Comparison of ENCODE assay signal across 20 cellular contexts in the genomic region with DNA sequence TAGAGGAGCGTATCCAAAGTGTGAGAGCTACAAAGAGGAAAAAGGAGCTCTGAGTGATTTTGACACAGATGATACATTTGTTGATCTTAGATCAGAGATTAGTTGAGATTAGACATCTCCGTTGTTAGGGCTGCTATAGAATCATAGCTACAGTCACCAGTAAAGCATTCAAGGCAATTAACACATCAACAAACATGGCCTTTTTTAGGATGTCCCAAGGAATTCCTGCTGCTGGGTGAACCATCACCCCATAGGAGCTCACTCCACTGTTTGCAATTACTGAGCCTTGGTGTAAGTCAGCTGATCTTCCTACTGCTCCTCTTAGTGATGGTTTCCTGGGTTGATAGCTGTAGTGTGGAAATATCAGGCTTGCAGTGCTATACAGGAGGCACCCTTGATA. TPM values are rescaled to one million over a fixed set of nuclear protein-coding genes. Genes with fewer than 3 reads are reported as not detected.
DNase-seq lines count a peak whose midpoint lies in the region; ATAC-seq and TF ChIP-seq lines count a peak whose summit lies in the region.
"Had no signal": no experiment of that assay in that cellular context is flagged by ENCODE, and none has a peak within 500 bp of the region (broad histone marks: within the 10 kb centered on the region; RNA-seq: fewer than 3 reads in every experiment).

No MANE protein-coding gene starts in this region.

- 0 out of 2 replicates have a peak, but pooled peaks cover 2% of the 10 kb centered on the region for H3K4me1 ChIP-seq in Panc1 (ENCODE audit: control insufficient read depth, insufficient read depth, low read length)
- H3K4me1 ChIP-seq: A549, pancreas had no signal

- H3K27ac ChIP-seq in Panc1 (ENCODE audit: low read length) = no peak overlapping the region
- H3K27ac ChIP-seq: A549, pancreas, spleen had no signal

- CTCF ChIA-PET in Panc1 (lab: Charles Lee) = no interaction called here

- peak overlapping the region; percentile 38 for H3K27ac Mint-ChIP-seq in activated naive CD4-positive, alpha-beta T cell treated with anti-CD3 and anti-CD28 coated beads, Interleukin-2, amount 50 U/mL, for 24 hours
- H3K27ac Mint-ChIP-seq in activated naive CD4-positive, alpha-beta T cell treated with anti-CD3 and anti-CD28 coated beads, Interleukin-2, amount 50 U/mL, for 72 hours = peak overlapping the region in 1 of 2 donors; percentile 65
- H3K27ac Mint-ChIP-seq in type B pancreatic cell = no peak overlapping the region
- H3K27ac Mint-ChIP-seq: activated CD4-positive, alpha-beta T cell treated with anti-CD3 and anti-CD28 coated beads for 36 hours; activated T-cell treated with anti-CD3 and anti-CD28 coated beads, Interleukin-2, amount 50 U/mL, for 24 hours; IgD-negative memory B cell had no signal

- no peak overlapping the region for H3K4me3 Mint-ChIP-seq in activated naive CD4-positive, alpha-beta T cell treated with anti-CD3 and anti-CD28 coated beads, Interleukin-2, amount 50 U/mL, for 24 hours
- H3K4me3 Mint-ChIP-seq in type B pancreatic cell = no peak overlapping the region
- H3K4me3 Mint-ChIP-seq: activated CD4-positive, alpha-beta T cell treated with anti-CD3 and anti-CD28 coated beads for 36 hours; activated T-cell treated with anti-CD3 and anti-CD28 coated beads, Interleukin-2, amount 50 U/mL, for 24 hours; IgD-negative memory B cell had no signal

- H3K4me1 Mint-ChIP-seq in activated naive CD4-positive, alpha-beta T cell treated with anti-CD3 and anti-CD28 coated beads, Interleukin-2, amount 50 U/mL, for 24 hours = no peaks in the 10 kb centered on the region
- H3K4me1 Mint-ChIP-seq in type B pancreatic cell (ENCODE audit: unreplicated experiment) = no peaks in the 10 kb centered on the region
- H3K4me1 Mint-ChIP-seq: activated CD4-positive, alpha-beta T cell treated with anti-CD3 and anti-CD28 coated beads for 36 hours had no signal

- no peaks in the 10 kb centered on the region for H3K27me3 ChIP-seq in Panc1 (ENCODE audit: control insufficient read depth, insufficient read depth, low read length)
- H3K27me3 ChIP-seq: pancreas, spleen had no signal

- no TSS peak for BruUV-seq in Panc1 (replicated peaks; lab: Mats Ljungman, UMichigan)

- H3K9me3 Mint-ChIP-seq in activated naive CD4-positive, alpha-beta T cell treated with anti-CD3 and anti-CD28 coated beads, Interleukin-2, amount 50 U/mL, for 24 hours = no peaks in the 10 kb centered on the region
- no peaks in the 10 kb centered on the region for H3K9me3 Mint-ChIP-seq in activated naive CD4-positive, alpha-beta T cell treated with anti-CD3 and anti-CD28 coated beads, Interleukin-2, amount 50 U/mL, for 72 hours
- H3K9me3 Mint-ChIP-seq in type B pancreatic cell = no peaks in the 10 kb centered on the region
- H3K9me3 Mint-ChIP-seq: activated T-cell treated with anti-CD3 and anti-CD28 coated beads, Interleukin-2, amount 50 U/mL, for 24 hours; IgD-negative memory B cell had no signal

- H3K27me3 Mint-ChIP-seq in activated naive CD4-positive, alpha-beta T cell treated with anti-CD3 and anti-CD28 coated beads, Interleukin-2, amount 50 U/mL, for 24 hours = no peaks in the 10 kb centered on the region
- no peaks in the 10 kb centered on the region for H3K27me3 Mint-ChIP-seq in type B pancreatic cell
- H3K27me3 Mint-ChIP-seq: activated CD4-positive, alpha-beta T cell treated with anti-CD3 and anti-CD28 coated beads for 36 hours; activated T-cell treated with anti-CD3 and anti-CD28 coated beads, Interleukin-2, amount 50 U/mL, for 24 hours; IgD-negative memory B cell had no signal

- in situ Hi-C loops in Panc1 (cut with HindIII; ENCODE audit: low pct_unique_long_range_greater_than_20kb, low sequenced_read_pairs) = no loop called here

- no peak for TF ChIP-seq CTCF in Panc1 (IDR thresholded peaks at IDR 0.05)
- no peak for TF ChIP-seq CTCF in epithelial cell of esophagus (IDR thresholded peaks at IDR 0.05; ENCODE audit: insufficient read depth, low read depth, low read length, missing control alignments)
- TF ChIP-seq CTCF in type B pancreatic cell (conservative IDR thresholded peaks at IDR 0.05) = no peak

- H3K36me3 Mint-ChIP-seq in activated naive CD4-positive, alpha-beta T cell treated with anti-CD3 and anti-CD28 coated beads, Interleukin-2, amount 50 U/mL, for 24 hours = no peaks in the 10 kb centered on the region
- no peaks in the 10 kb centered on the region for H3K36me3 Mint-ChIP-seq in activated naive CD4-positive, alpha-beta T cell treated with anti-CD3 and anti-CD28 coated beads, Interleukin-2, amount 50 U/mL, for 72 hours
- no peaks in the 10 kb centered on the region for H3K36me3 Mint-ChIP-seq in type B pancreatic cell

- no peaks in the 10 kb centered on the region for H3K36me3 ChIP-seq in Panc1 (ENCODE audit: control insufficient read depth, insufficient read depth, low read length)
- H3K36me3 ChIP-seq: pancreas had no signal

- no peak for ATAC-seq in activated naive CD4-positive, alpha-beta T cell treated with anti-CD3 and anti-CD28 coated beads, Interleukin-2, amount 50 U/mL, for 72 hours
- ATAC-seq in Panc1 = peak; percentile 91
- ATAC-seq: A549; activated CD4-positive, alpha-beta T cell treated with anti-CD3 and anti-CD28 coated beads for 36 hours; pancreas had no signal

- intact Hi-C loops in Panc1 (cut with micrococcal nuclease; ENCODE audit: unreplicated experiment) = no loop called here

- no peaks in the 10 kb centered on the region for H3K9me3 ChIP-seq in Panc1 (ENCODE audit: control insufficient read depth, insufficient read depth, low read depth, low read length)
- H3K9me3 ChIP-seq: A549, pancreas, spleen had no signal

- H3K4me3 ChIP-seq in Panc1 (ENCODE audit: low read depth in 2 of 2, low read length in 2 of 2) (no peak overlapping the region), epithelial cell of esophagus (ENCODE audit: low read length) (no peak overlapping the region)
- H3K4me3 ChIP-seq: A549, pancreas, spleen had no signal

- POLR2A ChIA-PET in Panc1 (lab: Charles Lee) = interaction anchor here (1.1 kb wide), 1 partner anchor 22 kb away, joined by 3 read pairs; a partner anchor contains a TSS

- no peak for DNase-seq in activated naive CD4-positive, alpha-beta T cell treated with anti-CD3 and anti-CD28 coated beads, Interleukin-2, amount 50 U/mL, for 72 hours (ENCODE audit: low spot score in 2 of 2)
- DNase-seq in Panc1 (ENCODE audit: low read depth, low spot score) (peak; percentile 71), epithelial cell of esophagus (ENCODE audit: low read depth) (peak; percentile 37), stromal cell of bone marrow (ENCODE audit: low read depth) (peak; percentile 17), NCI-H2107 (lab: John Stamatoyannopoulos, UW) (no peak), NAMALWA (ENCODE audit: low spot score) (no peak), type B pancreatic cell (ENCODE audit: extremely low spot score, unreplicated experiment) (no peak)
- DNase-seq: activated CD4-positive, alpha-beta T cell treated with anti-CD3 and anti-CD28 coated beads for 36 hours; activated T-cell treated with anti-CD3 and anti-CD28 coated beads, Interleukin-2, amount 50 U/mL, for 24 hours; cortex of kidney; NCI-H1436; NCI-H510A treated with DMSO at 0.1 percent for 48 hours; pancreas; RPMI8226; spleen had no signal

RNA-seq across cellular contexts. Expression of a gene that starts 6.7 kb away (rescaled TPM):
- 100 to 1,000 TPM; 147 to 154 TPM for total RNA-seq in activated naive CD4-positive, alpha-beta T cell treated with anti-CD3 and anti-CD28 coated beads, Interleukin-2, amount 50 U/mL, for 72 hours
- total RNA-seq in Panc1 (2021; ENCODE audit: unreplicated experiment) (104 TPM), type B pancreatic cell (ENCODE audit: low replicate concordance) (97.6 and 109 TPM in 2 replicates)
- 30.5 TPM for polyA plus RNA-seq in Panc1 (2012; ENCODE audit: insufficient read length)

RNA-seq across cellular contexts. Expression of a gene that starts 18.4 kb away (rescaled TPM):
- not detected for total RNA-seq in activated naive CD4-positive, alpha-beta T cell treated with anti-CD3 and anti-CD28 coated beads, Interleukin-2, amount 50 U/mL, for 72 hours
- total RNA-seq in Panc1 (2021; ENCODE audit: unreplicated experiment) = not detected
- polyA plus RNA-seq in Panc1 (2012; ENCODE audit: insufficient read length) = 0.34 TPM
- not detected in 2 replicates for total RNA-seq in type B pancreatic cell (ENCODE audit: low replicate concordance)
- total RNA-seq: activated CD4-positive, alpha-beta T cell treated with anti-CD3 and anti-CD28 coated beads for 36 hours; pancreas; T-helper 1 cell treated with Interleukin-12 subunit alpha and Interleukin-12 subunit beta and Interleukin-4 antibody, amounts not matched to agents 30 ng/mL and 1 ng/mL, for 36 hours had no signal
- polyA plus RNA-seq: A549, adipose tissue, pancreas had no signal

RNA-seq across cellular contexts. Expression of a gene that starts 21.6 kb away (rescaled TPM):
- 10 to 100 TPM; 42.3 to 58.1 TPM for total RNA-seq in activated naive CD4-positive, alpha-beta T cell treated with anti-CD3 and anti-CD28 coated beads, Interleukin-2, amount 50 U/mL, for 72 hours
- total RNA-seq in Panc1 (2021; ENCODE audit: unreplicated experiment) (28.9 TPM), type B pancreatic cell (ENCODE audit: low replicate concordance) (33.7 and 35.9 TPM in 2 replicates)
- 34.5 TPM for polyA plus RNA-seq in Panc1 (2012; ENCODE audit: insufficient read length)

Comparison
In these comparisons a context has a peak if more than half of its experiments do, and no peak if none do; other contexts are left out.
1. DNase-seq: peak in Panc1 (single experiment), epithelial cell of esophagus (single experiment) and stromal cell of bone marrow (single experiment); none in activated naive CD4-positive, alpha-beta T cell treated with anti-CD3 and anti-CD28 coated beads, Interleukin-2, amount 50 U/mL, for 72 hours (0 of 2), NCI-H2107 (single experiment), NAMALWA (single experiment) and type B pancreatic cell (single experiment).